ENCODE assay signal across 11 cellular contexts in the genomic region with DNA sequence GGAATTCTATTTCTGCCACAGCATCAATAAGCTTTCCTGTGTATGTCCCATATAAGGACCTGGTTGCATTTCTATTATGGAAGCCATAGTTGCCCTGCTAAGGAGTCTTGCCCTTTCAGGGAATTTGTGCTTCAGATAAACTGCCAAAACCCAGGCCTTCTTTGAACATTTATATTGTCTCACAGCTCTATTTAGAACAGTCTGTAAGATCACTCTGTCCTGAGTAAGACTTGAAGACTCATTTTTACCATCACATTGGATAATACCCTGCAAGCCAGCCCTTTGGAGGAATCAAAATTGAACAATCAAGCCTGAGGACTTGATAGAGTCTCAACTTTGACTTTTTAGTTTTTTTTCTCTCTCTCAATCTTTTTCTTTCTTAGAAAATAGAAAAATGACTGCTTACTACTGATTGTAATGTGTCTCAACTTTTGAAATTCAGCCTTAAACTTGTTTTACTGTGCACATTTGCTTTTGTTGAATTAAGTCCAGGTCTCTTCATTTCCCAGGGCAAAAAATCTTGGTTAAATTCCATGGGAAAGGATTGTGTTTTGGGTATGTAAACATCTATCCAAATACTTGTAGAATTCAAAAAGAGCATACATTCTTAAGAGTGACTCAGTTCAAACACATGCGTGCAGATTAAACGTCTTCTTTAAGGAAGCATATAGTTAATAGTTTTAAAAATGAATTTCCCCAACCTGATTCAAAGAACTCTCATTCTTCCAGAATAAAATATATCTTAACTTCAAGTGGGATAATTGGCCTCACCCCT.
DNase-seq lines count a peak whose midpoint lies in the region; ATAC-seq and TF ChIP-seq lines count a peak whose summit lies in the region.
"Had no signal": no experiment of that assay in that cellular context is flagged by ENCODE, and none has a peak within 500 bp of the region (broad histone marks: within the 10 kb centered on the region; RNA-seq: fewer than 3 reads in every experiment).

No MANE protein-coding gene starts in this region.

- ATAC-seq in HG03460 (IDR thresholded peaks at IDR 0.05; ENCODE audit: unreplicated experiment) (no peak), HG02852 (IDR thresholded peaks at IDR 0.05; ENCODE audit: unreplicated experiment) (no peak)
- ATAC-seq: left cardiac atrium had no signal

- POLR2A ChIA-PET in A673 (lab: Charles Lee; ENCODE audit: low non-redundant PET) = no interaction called here

- H3K4me1 ChIP-seq in mesodermal cell (ENCODE audit: control insufficient read depth, insufficient read depth, low read length, poor library complexity, severe bottlenecking) (peaks cover 5% of the 10 kb centered on the region), A673 (ENCODE audit: insufficient read depth, low read length, poor library complexity, severe bottlenecking) (no peaks in the 10 kb centered on the region)

- H3K27ac ChIP-seq in mesodermal cell (ENCODE audit: low read depth, low read length, severe bottlenecking) (peak overlapping the region; percentile 12), A673 (ENCODE audit: low read depth, low read length, poor library complexity, severe bottlenecking) (no peak overlapping the region)
- H3K27ac ChIP-seq: BLaER1 had no signal

- BruUV-seq in A673 (replicated peaks; lab: Mats Ljungman, UMichigan) = no TSS peak

- CTCF ChIA-PET in A673 (lab: Charles Lee) = no interaction called here

- WGBS in mesodermal cell (ENCODE audit: insufficient coverage in 2 of 2), 2 experiments = no CpG with 5 or more reads among the region's 2 CpGs

- no peaks in the 10 kb centered on the region for H3K27me3 ChIP-seq in A673 (replicated peaks; ENCODE audit: insufficient read depth, low read depth, low read length, poor library complexity)
- H3K27me3 ChIP-seq: BLaER1 had no signal

- DNase-seq in AG08395 (ENCODE audit: low spot score) = peak; percentile 63
- DNase-seq in HT1080 (ENCODE audit: low read depth) = peak; percentile 57
- DNase-seq in brain pericyte (ENCODE audit: low read depth, low spot score) = peak; percentile 41
- DNase-seq in A673 (ENCODE audit: low spot score) = no peak
- no peak for DNase-seq in A172 (ENCODE audit: low spot score)
- DNase-seq: left cardiac atrium, nephron progenitor cell had no signal

- H3K9me3 ChIP-seq in mesodermal cell (ENCODE audit: control insufficient read depth, low read length) (no peaks in the 10 kb centered on the region), A673 (ENCODE audit: low read depth, low read length, poor library complexity, severe bottlenecking) (no peaks in the 10 kb centered on the region)
- H3K9me3 ChIP-seq: BLaER1 had no signal

- H3K36me3 ChIP-seq in mesodermal cell (ENCODE audit: control insufficient read depth, insufficient read depth, low read length) (no peaks in the 10 kb centered on the region), A673 (ENCODE audit: insufficient read depth, low read length, poor library complexity, severe bottlenecking) (no peaks in the 10 kb centered on the region)

- no peak for TF ChIP-seq CTCF in A673 (conservative IDR thresholded peaks at IDR 0.05; ENCODE audit: low read depth, low read length)

- intact Hi-C loops in A673 (cut with micrococcal nuclease; ENCODE audit: unreplicated experiment) = no loop called here

- no peak overlapping the region for H3K4me3 ChIP-seq in mesodermal cell (ENCODE audit: extremely low read depth, insufficient read depth, low read length, poor library complexity, severe bottlenecking)
- no peak overlapping the region for H3K4me3 ChIP-seq in A673 (ENCODE audit: low read depth, low read length, poor library complexity, severe bottlenecking)
- H3K4me3 ChIP-seq: BLaER1 had no signal

Comparison
In these comparisons a context has a peak if more than half of its experiments do, and no peak if none do; other contexts are left out.
1. DNase-seq: peak in AG08395 (single experiment), HT1080 (single experiment) and brain pericyte (single experiment); none in A673 (single experiment) and A172 (single experiment).